4 cellular contexts compared by ENCODE assay signal in genomic region chr12:69410571-69410970, GRCh38.
"Had no signal": no experiment of that assay in that cellular context is flagged by ENCODE, and none has a peak within 500 bp of the region (broad histone marks: within the 10 kb centered on the region; RNA-seq: fewer than 3 reads in every experiment).

No MANE protein-coding gene starts in this region.

- H3K4me2 ChIP-seq: GM23338 had no signal

- H3K27ac ChIP-seq: HL-60 had no signal

- H3K4me3 ChIP-seq: GM23338 had no signal

- DNase-seq: H9, HCEC 1CT had no signal

- H2AFZ ChIP-seq: GM23338 had no signal
